1 cellular context compared by ENCODE assay signal in genomic region chr1:224223819-224224714, GRCh38.
TF ChIP-seq lines count a peak whose summit lies in the region.

No MANE protein-coding gene starts in this region.

TF ChIP-seq in K562, 482 proteins besides CTCF, POLR2A, EP300 and RAD21 (continued from another document):
- TF ChIP-seq ID3 (CRISPR knock-in tag; IDR thresholded peaks at IDR 0.05) (no peak), ID3 (tag; IDR thresholded peaks at IDR 0.05) (no peak)
